In the genomic region with DNA sequence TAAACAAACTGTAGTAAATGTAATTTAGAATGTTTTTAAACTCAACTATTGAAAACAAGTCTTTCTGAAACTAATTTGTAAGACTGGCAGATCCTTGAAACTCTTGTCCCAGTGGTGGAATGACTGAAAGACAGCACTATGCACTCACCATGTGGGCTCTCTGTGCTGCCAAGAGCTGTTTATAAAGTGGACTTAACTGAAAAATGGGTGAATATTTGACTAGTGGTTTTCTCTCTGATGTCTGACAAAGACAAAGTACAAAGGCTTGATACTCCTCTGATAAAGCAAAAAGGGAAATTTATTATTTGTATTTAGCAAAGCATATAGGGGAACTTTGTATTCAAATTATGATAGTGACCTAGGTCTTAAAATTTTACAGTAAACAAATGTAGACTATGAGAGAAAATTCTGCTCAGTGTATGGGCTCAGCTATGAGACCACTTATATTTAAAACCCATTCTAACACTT, we compare ENCODE assay signal across 9 cellular contexts.
A peak's percentile ranks its signal among the peaks of the same experiment; 100 is the strongest.
DNase-seq lines count a peak whose midpoint lies in the region; ATAC-seq lines count a peak whose summit lies in the region.
"Had no signal": no experiment of that assay in that cellular context is flagged by ENCODE, and none has a peak within 500 bp of the region (broad histone marks: within the 10 kb centered on the region; RNA-seq: fewer than 3 reads in every experiment).

No MANE protein-coding gene starts in this region.

- H2BK120ac ChIP-seq in trophoblast cell (ENCODE audit: insufficient read depth, low read length, poor library complexity), result no peak overlapping the region

- no peaks in the 10 kb centered on the region for H3K79me2 ChIP-seq in trophoblast cell (ENCODE audit: control insufficient read depth, insufficient read depth, low read length, poor library complexity)

- H4K8ac ChIP-seq in trophoblast cell (ENCODE audit: low read depth, low read length), result no peak overlapping the region

- H3K18ac ChIP-seq in trophoblast cell (ENCODE audit: low read length), result no peak overlapping the region

- H3K27me3 Mint-ChIP-seq in activated T-helper 17 cell treated with anti-CD3 and anti-CD28 coated beads, Interleukin-2, amount 50 U/mL, for 72 hours, result no peaks in the 10 kb centered on the region
- no peaks in the 10 kb centered on the region for H3K27me3 Mint-ChIP-seq in activated naive CD4-positive, alpha-beta T cell treated with anti-CD3 and anti-CD28 coated beads, Interleukin-2, amount 10 ng/mL, durations not matched to agents 7 days and 5 days

- H3K14ac ChIP-seq in trophoblast cell (ENCODE audit: low read length), result no peak overlapping the region

- H2AK5ac ChIP-seq in trophoblast cell (ENCODE audit: low read length), result no peak overlapping the region

- no peaks in the 10 kb centered on the region for H3K4me1 Mint-ChIP-seq in activated T-helper 17 cell treated with anti-CD3 and anti-CD28 coated beads, Interleukin-2, amount 50 U/mL, for 72 hours
- H3K4me1 Mint-ChIP-seq in activated naive CD4-positive, alpha-beta T cell treated with anti-CD3 and anti-CD28 coated beads, Interleukin-2, amount 10 ng/mL, durations not matched to agents 7 days and 5 days, result no peaks in the 10 kb centered on the region
- H3K4me1 Mint-ChIP-seq: stimulated activated effector memory CD8-positive, alpha-beta T cell treated with anti-CD3 and anti-CD28 coated beads, Interleukin-12 subunit alpha, Interleukin-12 subunit beta, amount 100 ng/mL, for 72 hours had no signal

- H3K4me3 Mint-ChIP-seq in activated T-helper 17 cell treated with anti-CD3 and anti-CD28 coated beads, Interleukin-2, amount 50 U/mL, for 72 hours, result no peak overlapping the region
- H3K4me3 Mint-ChIP-seq in activated naive CD4-positive, alpha-beta T cell treated with anti-CD3 and anti-CD28 coated beads, Interleukin-2, amount 10 ng/mL, durations not matched to agents 7 days and 5 days, result no peak overlapping the region
- H3K4me3 Mint-ChIP-seq: stimulated activated effector memory CD8-positive, alpha-beta T cell treated with anti-CD3 and anti-CD28 coated beads, Interleukin-12 subunit alpha, Interleukin-12 subunit beta, amount 100 ng/mL, for 72 hours had no signal

- no peaks in the 10 kb centered on the region for H3K36me3 Mint-ChIP-seq in activated T-helper 17 cell treated with anti-CD3 and anti-CD28 coated beads, Interleukin-2, amount 50 U/mL, for 72 hours (ENCODE audit: low read depth)
- no peaks in the 10 kb centered on the region for H3K36me3 Mint-ChIP-seq in activated naive CD4-positive, alpha-beta T cell treated with anti-CD3 and anti-CD28 coated beads, Interleukin-2, amount 10 ng/mL, durations not matched to agents 7 days and 5 days
- H3K36me3 Mint-ChIP-seq: stimulated activated effector memory CD8-positive, alpha-beta T cell treated with anti-CD3 and anti-CD28 coated beads, Interleukin-12 subunit alpha, Interleukin-12 subunit beta, amount 100 ng/mL, for 72 hours had no signal

- H3K36me3 ChIP-seq in trophoblast cell (ENCODE audit: control insufficient read depth in 1 of 2, insufficient read depth in 2 of 2, low read length in 2 of 2), result no peaks in the 10 kb centered on the region

- H3K27ac Mint-ChIP-seq in activated T-helper 17 cell treated with anti-CD3 and anti-CD28 coated beads, Interleukin-2, amount 50 U/mL, for 72 hours, result no peak overlapping the region
- H3K27ac Mint-ChIP-seq in activated naive CD4-positive, alpha-beta T cell treated with anti-CD3 and anti-CD28 coated beads, Interleukin-2, amount 10 ng/mL, durations not matched to agents 7 days and 5 days, result no peak overlapping the region
- H3K27ac Mint-ChIP-seq: stimulated activated effector memory CD8-positive, alpha-beta T cell treated with anti-CD3 and anti-CD28 coated beads, Interleukin-12 subunit alpha, Interleukin-12 subunit beta, amount 100 ng/mL, for 72 hours had no signal

- CTCF ChIA-PET in activated naive CD4-positive, alpha-beta T cell treated with anti-CD3 and anti-CD28 coated beads, Interleukin-2, amount 10 ng/mL, durations not matched to agents 7 days and 5 days (lab: Charles Lee), result no interaction called here

- ATAC-seq in GM18498 (IDR thresholded peaks at IDR 0.05; ENCODE audit: unreplicated experiment) (peak; percentile 52), HG03378 (IDR thresholded peaks at IDR 0.05; ENCODE audit: unreplicated experiment) (peak; percentile 68), HG02588 (IDR thresholded peaks at IDR 0.05; ENCODE audit: unreplicated experiment) (no peak)
- ATAC-seq in activated T-helper 17 cell treated with anti-CD3 and anti-CD28 coated beads, Interleukin-2, amount 50 U/mL, for 72 hours (replicated peaks), result no peak
- ATAC-seq: stimulated activated effector memory CD8-positive, alpha-beta T cell treated with anti-CD3 and anti-CD28 coated beads, Interleukin-12 subunit alpha, Interleukin-12 subunit beta, amount 100 ng/mL, for 72 hours had no signal

- H3K4me3 ChIP-seq in trophoblast cell (ENCODE audit: low read depth, low read length), result no peak overlapping the region

- H3K4ac ChIP-seq in trophoblast cell (ENCODE audit: low read depth, low read length), result no peak overlapping the region

- peaks cover 8% of the 10 kb centered on the region for H3K9me3 Mint-ChIP-seq in activated T-helper 17 cell treated with anti-CD3 and anti-CD28 coated beads, Interleukin-2, amount 50 U/mL, for 72 hours
- H3K9me3 Mint-ChIP-seq in activated naive CD4-positive, alpha-beta T cell treated with anti-CD3 and anti-CD28 coated beads, Interleukin-2, amount 10 ng/mL, durations not matched to agents 7 days and 5 days, result no peaks in the 10 kb centered on the region

- H3K23ac ChIP-seq in trophoblast cell (ENCODE audit: low read length), result no peak overlapping the region

- H3K4me2 ChIP-seq in trophoblast cell (ENCODE audit: low read length), result no peak overlapping the region

- H3K9ac ChIP-seq in trophoblast cell (ENCODE audit: low read length), result no peak overlapping the region

- no peaks in the 10 kb centered on the region for H3K27me3 ChIP-seq in trophoblast cell (ENCODE audit: insufficient read depth, low read length)

- H2BK5ac ChIP-seq in trophoblast cell (ENCODE audit: low read depth, low read length, poor library complexity), result no peak overlapping the region

- H3K9me3 ChIP-seq in trophoblast cell (ENCODE audit: insufficient read depth, low read depth, low read length), result no peaks in the 10 kb centered on the region

- no peak overlapping the region for H2AFZ ChIP-seq in trophoblast cell (ENCODE audit: insufficient read depth, low read length, poor library complexity)

- no peak overlapping the region for H4K91ac ChIP-seq in trophoblast cell (ENCODE audit: low read depth, low read length)

- no peak overlapping the region for H4K12ac ChIP-seq in trophoblast cell (ENCODE audit: low read depth, low read length)

- peaks cover 2% of the 10 kb centered on the region for H3K79me1 ChIP-seq in trophoblast cell (ENCODE audit: low read length)

- no peak overlapping the region for H2BK12ac ChIP-seq in trophoblast cell (ENCODE audit: low read length)

- H3K27ac ChIP-seq in caudate nucleus (ENCODE audit: low read depth, low read length) (peak overlapping the region; percentile 23), trophoblast cell (ENCODE audit: low read depth, low read length) (no peak overlapping the region)

- H3K4me1 ChIP-seq in trophoblast cell (ENCODE audit: control insufficient read depth in 1 of 2, insufficient read depth in 2 of 2, low read length in 2 of 2), result peaks cover 0 to 4% of the 10 kb centered on the region in 2 experiments

- DNase-seq in caudate nucleus (lab: John Stamatoyannopoulos, UW) (peak in 7 of 61 donors; percentile 3 to 29 (median 16)), mucosa of gallbladder (ENCODE audit: low spot score) (peak; percentile 37), trophoblast cell (no peak)
- DNase-seq in activated naive CD4-positive, alpha-beta T cell treated with anti-CD3 and anti-CD28 coated beads, Interleukin-2, amount 10 ng/mL, durations not matched to agents 7 days and 5 days, result no peak

Comparison
In these comparisons a context has a peak if more than half of its experiments do, and no peak if none do; other contexts are left out.
1. ATAC-seq: peak in GM18498 (single experiment) and HG03378 (single experiment); none in activated T-helper 17 cell treated with anti-CD3 and anti-CD28 coated beads, Interleukin-2, amount 50 U/mL, for 72 hours (single experiment) and HG02588 (single experiment).